In the genomic region with DNA sequence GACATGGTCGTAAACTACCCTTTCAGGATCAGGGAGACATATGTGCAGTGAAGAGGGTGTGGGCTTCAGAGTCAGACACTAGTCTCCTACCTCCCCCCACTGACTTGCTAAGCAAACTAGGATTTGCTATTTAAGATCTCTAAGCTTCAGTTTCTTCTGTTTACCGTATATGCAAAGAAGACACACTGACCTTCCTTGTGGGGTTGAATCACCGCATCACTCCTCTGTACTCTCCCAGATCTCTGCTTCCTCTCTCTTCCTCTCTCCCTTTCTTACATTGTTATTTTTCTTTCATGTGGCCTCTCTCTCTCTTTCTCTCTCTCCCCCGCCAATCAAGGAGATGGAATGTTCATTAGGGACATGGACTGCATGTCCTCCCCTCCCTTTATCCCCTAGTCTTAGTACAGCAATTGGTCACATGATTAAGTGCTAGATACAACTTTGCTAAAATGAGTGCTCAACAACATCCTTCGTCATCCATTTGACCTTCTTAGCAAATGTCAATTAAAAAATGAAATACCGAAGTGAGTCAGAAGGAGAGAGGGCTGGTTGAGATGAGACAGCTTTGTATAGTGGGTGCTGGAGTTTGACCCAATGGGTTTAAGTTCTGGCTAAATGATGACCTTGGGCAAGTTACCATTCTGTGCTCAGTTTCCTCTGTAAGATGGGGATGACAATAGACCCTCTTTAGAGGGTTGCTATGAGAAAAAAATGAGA, we compare ENCODE assay signal across 25 cellular contexts.
DNase-seq lines count a peak whose midpoint lies in the region; ATAC-seq, FAIRE-seq and TF ChIP-seq lines count a peak whose summit lies in the region.
"Had no signal": no experiment of that assay in that cellular context is flagged by ENCODE, and none has a peak within 500 bp of the region (broad histone marks: within the 10 kb centered on the region; RNA-seq: fewer than 3 reads in every experiment).

No MANE protein-coding gene starts in this region.

- peak overlapping the region; percentile 72 for H3K27ac ChIP-seq in WERI-Rb-1
- H3K27ac ChIP-seq in hepatocyte = peak overlapping the region; percentile 24
- no peak overlapping the region for H3K27ac ChIP-seq in heart left ventricle
- H3K27ac ChIP-seq: pancreas, upper lobe of left lung, VCaP had no signal

- TF ChIP-seq POLR2A in heart left ventricle (IDR thresholded peaks at IDR 0.05) = no peak

- H3K36me3 Mint-ChIP-seq in activated CD8-positive, alpha-beta T cell treated with anti-CD3 and anti-CD28 coated beads for 36 hours (ENCODE audit: low read depth) = no peaks in the 10 kb centered on the region
- no peaks in the 10 kb centered on the region for H3K36me3 Mint-ChIP-seq in activated CD8-positive, alpha-beta T cell treated with anti-CD3 and anti-CD28 coated beads, Interleukin-2, amount 10 ng/mL, durations not matched to agents 7 days and 5 days (ENCODE audit: low read depth)
- H3K36me3 Mint-ChIP-seq in WTC11 = no peaks in the 10 kb centered on the region
- H3K36me3 Mint-ChIP-seq: memory B cell; naive thymus-derived CD4-positive, alpha-beta T cell had no signal

- H3K9me3 Mint-ChIP-seq in activated CD8-positive, alpha-beta T cell treated with anti-CD3 and anti-CD28 coated beads for 36 hours = no peaks in the 10 kb centered on the region
- H3K9me3 Mint-ChIP-seq in activated CD8-positive, alpha-beta T cell treated with anti-CD3 and anti-CD28 coated beads, Interleukin-2, amount 10 ng/mL, durations not matched to agents 7 days and 5 days (ENCODE audit: insufficient read depth) = no peaks in the 10 kb centered on the region
- H3K9me3 Mint-ChIP-seq in WTC11 = no peaks in the 10 kb centered on the region
- H3K9me3 Mint-ChIP-seq: memory B cell; naive thymus-derived CD4-positive, alpha-beta T cell; T-helper 1 cell treated with Interleukin-12 subunit alpha and Interleukin-12 subunit beta and Interleukin-4 antibody, amounts not matched to agents 30 μg/mL and 1 μg/mL, for 36 hours had no signal

- intact Hi-C loops in activated CD8-positive, alpha-beta T cell treated with anti-CD3 and anti-CD28 coated beads for 36 hours (cut with micrococcal nuclease) = no loop called here
- intact Hi-C loops in heart left ventricle (cut with DNase I) = no loop called here

- WGBS in hepatocyte (ENCODE audit: low lambda C conversion rate, missing lambda C conversion rate) = 72% methylated on average over 6 of the region's 6 CpGs
- whole genome bisulfite sequencing in heart left ventricle, 4 donors = 75 to 80% (median 77%) methylated on average over 6 of the region's 6 CpGs

- H3K27ac Mint-ChIP-seq in activated CD8-positive, alpha-beta T cell treated with anti-CD3 and anti-CD28 coated beads for 36 hours = peak overlapping the region; percentile 81
- H3K27ac Mint-ChIP-seq in activated CD8-positive, alpha-beta T cell treated with anti-CD3 and anti-CD28 coated beads, Interleukin-2, amount 10 ng/mL, durations not matched to agents 7 days and 5 days = no peak overlapping the region
- no peak overlapping the region for H3K27ac Mint-ChIP-seq in WTC11
- H3K27ac Mint-ChIP-seq: memory B cell; T-helper 1 cell treated with Interleukin-12 subunit alpha and Interleukin-12 subunit beta and Interleukin-4 antibody, amounts not matched to agents 30 μg/mL and 1 μg/mL, for 36 hours had no signal

- no peaks in the 10 kb centered on the region for H4K20me1 ChIP-seq in hepatocyte (ENCODE audit: insufficient read depth, poor library complexity, severe bottlenecking)

- H2AFZ ChIP-seq in hepatocyte = no peak overlapping the region

- H3K4me3 Mint-ChIP-seq in activated CD8-positive, alpha-beta T cell treated with anti-CD3 and anti-CD28 coated beads for 36 hours = no peak overlapping the region
- H3K4me3 Mint-ChIP-seq in activated CD8-positive, alpha-beta T cell treated with anti-CD3 and anti-CD28 coated beads, Interleukin-2, amount 10 ng/mL, durations not matched to agents 7 days and 5 days = no peak overlapping the region
- no peak overlapping the region for H3K4me3 Mint-ChIP-seq in WTC11
- H3K4me3 Mint-ChIP-seq: memory B cell; naive thymus-derived CD4-positive, alpha-beta T cell; T-helper 1 cell treated with Interleukin-12 subunit alpha and Interleukin-12 subunit beta and Interleukin-4 antibody, amounts not matched to agents 30 μg/mL and 1 μg/mL, for 36 hours had no signal

- H3K79me2 ChIP-seq in hepatocyte = no peaks in the 10 kb centered on the region

- peaks cover 10% of the 10 kb centered on the region for H3K4me1 ChIP-seq in hepatocyte (ENCODE audit: insufficient read depth)
- peaks cover 0 to 64% (median 27%) of the 10 kb centered on the region in 12 donors for H3K4me1 ChIP-seq in heart left ventricle
- H3K4me1 ChIP-seq: HAP-1, upper lobe of left lung had no signal

- CTCF ChIA-PET in activated CD8-positive, alpha-beta T cell treated with anti-CD3 and anti-CD28 coated beads for 36 hours (lab: Charles Lee) = no interaction called here
- CTCF ChIA-PET in activated CD8-positive, alpha-beta T cell treated with anti-CD3 and anti-CD28 coated beads, Interleukin-2, amount 10 ng/mL, durations not matched to agents 7 days and 5 days (lab: Charles Lee) = no interaction called here
- CTCF ChIA-PET in WTC11 (lab: Charles Lee) = interaction anchor here (0.9 kb wide), 1 partner anchor 320 kb away, joined by 4 read pairs; a partner anchor contains a TSS

- DNase-seq in activated CD8-positive, alpha-beta T cell treated with anti-CD3 and anti-CD28 coated beads for 36 hours = peak; percentile 7
- DNase-seq in activated CD8-positive, alpha-beta T cell treated with anti-CD3 and anti-CD28 coated beads, Interleukin-2, amount 10 ng/mL, durations not matched to agents 7 days and 5 days = no peak
- peak; percentile 73 for DNase-seq in WERI-Rb-1
- no peak for DNase-seq in hepatocyte (ENCODE audit: low spot score)
- DNase-seq in urothelium cell line (ENCODE audit: low spot score) = no peak
- DNase-seq in WTC11 (ENCODE audit: low spot score) = no peak
- no peak for DNase-seq in NCI-H1417 (lab: John Stamatoyannopoulos, UW)
- DNase-seq in heart left ventricle = no peak
- DNase-seq: ACHN; activated effector memory CD4-positive, alpha-beta T cell treated with anti-CD3 and anti-CD28 coated beads, Interleukin-2, amount 50 U/mL, for 16 hours; C1 segment of cervical spinal cord; GDM1; naive thymus-derived CD4-positive, alpha-beta T cell; NCI-H1417 treated with DMSO at 0.1 percent for 48 hours; pancreas; SHP77 treated with DMSO at 0.1 percent for 48 hours; stomach; upper lobe of left lung had no signal

- POLR2A ChIA-PET in activated CD8-positive, alpha-beta T cell treated with anti-CD3 and anti-CD28 coated beads for 36 hours (lab: Charles Lee) = no interaction called here
- POLR2A ChIA-PET in activated CD8-positive, alpha-beta T cell treated with anti-CD3 and anti-CD28 coated beads, Interleukin-2, amount 10 ng/mL, durations not matched to agents 7 days and 5 days (lab: Charles Lee) = no interaction called here
- POLR2A ChIA-PET in WTC11 (lab: Charles Lee) = no interaction called here

- peak; percentile 71 for ATAC-seq in activated CD8-positive, alpha-beta T cell treated with anti-CD3 and anti-CD28 coated beads for 36 hours
- ATAC-seq in activated CD8-positive, alpha-beta T cell treated with anti-CD3 and anti-CD28 coated beads, Interleukin-2, amount 10 ng/mL, durations not matched to agents 7 days and 5 days = no peak
- ATAC-seq in WTC11 (no peak), heart left ventricle (no peak)
- ATAC-seq: HepG2; naive thymus-derived CD4-positive, alpha-beta T cell; pancreas; sciatic nerve had no signal

- FAIRE-seq in urothelium cell line (lab: Jason Lieb, UNC) = peak; percentile 88
- FAIRE-seq: GM12891, HepG2, pancreas had no signal

- no peaks in the 10 kb centered on the region for H3K36me3 ChIP-seq in WERI-Rb-1
- H3K36me3 ChIP-seq in hepatocyte (replicated peaks; ENCODE audit: insufficient read depth, low read depth) = no peaks in the 10 kb centered on the region
- no peaks in the 10 kb centered on the region for H3K36me3 ChIP-seq in heart left ventricle
- H3K36me3 ChIP-seq: HAP-1, pancreas, stomach, upper lobe of left lung had no signal

- no peak overlapping the region for H3K4me2 ChIP-seq in hepatocyte

- peaks cover 15% of the 10 kb centered on the region for H3K4me1 Mint-ChIP-seq in activated CD8-positive, alpha-beta T cell treated with anti-CD3 and anti-CD28 coated beads for 36 hours (ENCODE audit: low read depth)
- H3K4me1 Mint-ChIP-seq in activated CD8-positive, alpha-beta T cell treated with anti-CD3 and anti-CD28 coated beads, Interleukin-2, amount 10 ng/mL, durations not matched to agents 7 days and 5 days (ENCODE audit: low read depth) = peaks cover 7% of the 10 kb centered on the region
- H3K4me1 Mint-ChIP-seq in WTC11 = peaks cover 15% of the 10 kb centered on the region; the same call in 1 of the 2 replicates
- H3K4me1 Mint-ChIP-seq: memory B cell had no signal

- TF ChIP-seq CTCF in activated CD8-positive, alpha-beta T cell treated with anti-CD3 and anti-CD28 coated beads for 36 hours (IDR thresholded peaks at IDR 0.05) = no peak
- TF ChIP-seq CTCF in WERI-Rb-1 (IDR thresholded peaks at IDR 0.05; ENCODE audit: low read depth, low read length) (no peak), hepatocyte (IDR thresholded peaks at IDR 0.05; ENCODE audit: poor library complexity) (no peak), WTC11 (IDR thresholded peaks at IDR 0.05) (no peak), heart left ventricle (IDR thresholded peaks at IDR 0.05) (no peak)

- H3K27me3 ChIP-seq in WERI-Rb-1 (ENCODE audit: insufficient read depth, low read depth, severe bottlenecking) (no peaks in the 10 kb centered on the region), hepatocyte (no peaks in the 10 kb centered on the region), heart left ventricle (no peaks in the 10 kb centered on the region)
- H3K27me3 ChIP-seq: pancreas, stomach, upper lobe of left lung had no signal

- peaks cover 22% of the 10 kb centered on the region for H3K27me3 Mint-ChIP-seq in activated CD8-positive, alpha-beta T cell treated with anti-CD3 and anti-CD28 coated beads for 36 hours
- H3K27me3 Mint-ChIP-seq in activated CD8-positive, alpha-beta T cell treated with anti-CD3 and anti-CD28 coated beads, Interleukin-2, amount 10 ng/mL, durations not matched to agents 7 days and 5 days (ENCODE audit: low read depth) = peaks cover 17% of the 10 kb centered on the region
- H3K27me3 Mint-ChIP-seq in WTC11 (ENCODE audit: low read depth) = no peaks in the 10 kb centered on the region; the same call in 1 of the 2 replicates

- H3K4me3 ChIP-seq in WERI-Rb-1 (ENCODE audit: low read depth, low read length) (no peak overlapping the region), hepatocyte (no peak overlapping the region), heart left ventricle (no peak overlapping the region)
- H3K4me3 ChIP-seq: HAP-1, pancreas, stomach, upper lobe of left lung had no signal

- H3K9me3 ChIP-seq in WERI-Rb-1 (ENCODE audit: severe bottlenecking) (no peaks in the 10 kb centered on the region), hepatocyte (ENCODE audit: low read depth) (no peaks in the 10 kb centered on the region), heart left ventricle (no peaks in the 10 kb centered on the region)
- H3K9me3 ChIP-seq: HAP-1, pancreas, stomach, upper lobe of left lung had no signal

- no peaks in the 10 kb centered on the region for H3K9me2 ChIP-seq in hepatocyte (replicated peaks; ENCODE audit: insufficient read depth)

TF ChIP-seq in WTC11, 78 proteins besides CTCF, POLR2A, EP300 and RAD21 (continues in another document):
- TF ChIP-seq HMGA2 (CRISPR knock-in tag; IDR thresholded peaks at IDR 0.05) = no peak
- TF ChIP-seq ZNF416 (CRISPR knock-in tag; IDR thresholded peaks at IDR 0.05) = no peak
- TF ChIP-seq JUN (CRISPR knock-in tag; IDR thresholded peaks at IDR 0.05) = no peak

Comparison
In these comparisons a context has a peak if more than half of its experiments do, and no peak if none do; other contexts are left out.
1. DNase-seq: peak in activated CD8-positive, alpha-beta T cell treated with anti-CD3 and anti-CD28 coated beads for 36 hours (single experiment) and WERI-Rb-1 (single experiment); none in activated CD8-positive, alpha-beta T cell treated with anti-CD3 and anti-CD28 coated beads, Interleukin-2, amount 10 ng/mL, durations not matched to agents 7 days and 5 days (single experiment), hepatocyte (single experiment), urothelium cell line (single experiment), WTC11 (single experiment), NCI-H1417 (0 of 3) and heart left ventricle (0 of 5).
2. H3K27ac ChIP-seq: peak in WERI-Rb-1 (single experiment) and hepatocyte (single experiment); none in heart left ventricle (0 of 12).